Comparison of ENCODE assay signal across 20 cellular contexts in genomic region chr17:67113481-67113880, GRCh38.
A peak's percentile ranks its signal among the peaks of the same experiment; 100 is the strongest.
DNase-seq lines count a peak whose midpoint lies in the region; ATAC-seq, FAIRE-seq and TF ChIP-seq lines count a peak whose summit lies in the region.
"Had no signal": no experiment of that assay in that cellular context is flagged by ENCODE, and none has a peak within 500 bp of the region (broad histone marks: within the 10 kb centered on the region; RNA-seq: fewer than 3 reads in every experiment).

No MANE protein-coding gene starts in this region.

- no peak overlapping the region for H3K4me3 Mint-ChIP-seq in activated T-cell treated with anti-CD3 and anti-CD28 coated beads, Interleukin-2, amount 50 U/mL, for 24 hours
- H3K4me3 Mint-ChIP-seq in activated T-cell treated with anti-CD3 and anti-CD28 coated beads, Interleukin-2, amount 50 U/mL, for 72 hours: no peak overlapping the region
- H3K4me3 Mint-ChIP-seq in activated CD4-positive, alpha-beta T cell treated with anti-CD3 and anti-CD28 coated beads, Interleukin-2, amount 10 ng/mL, durations not matched to agents 24 days and 14 days: no peak overlapping the region
- H3K4me3 Mint-ChIP-seq: B cell; CD4-positive, alpha-beta T cell; CD8-positive, alpha-beta T cell had no signal

- DNase-seq in activated T-cell treated with anti-CD3 and anti-CD28 coated beads, Interleukin-2, amount 50 U/mL, for 24 hours: no peak
- no peak for DNase-seq in activated T-cell treated with anti-CD3 and anti-CD28 coated beads, Interleukin-2, amount 50 U/mL, for 72 hours
- DNase-seq in epithelial cell of proximal tubule (ENCODE audit: low read depth): peak; percentile 61
- DNase-seq in urothelium cell line (ENCODE audit: low spot score): no peak
- DNase-seq in activated CD4-positive, alpha-beta T cell treated with anti-CD3 and anti-CD28 coated beads, Interleukin-2, amount 10 ng/mL, durations not matched to agents 24 days and 14 days: no peak
- DNase-seq in middle frontal gyrus (ENCODE audit: extremely low spot score, low spot score): no peak
- DNase-seq: AML-193; Caco-2; Calu3; CD4-positive, alpha-beta T cell; CD8-positive, alpha-beta T cell; DMS79 treated with DMSO at 0.1 percent for 48 hours; GF-D8 had no signal

- H3K36me3 Mint-ChIP-seq in activated T-cell treated with anti-CD3 and anti-CD28 coated beads, Interleukin-2, amount 50 U/mL, for 24 hours (ENCODE audit: low read depth): peaks cover 94% of the 10 kb centered on the region
- H3K36me3 Mint-ChIP-seq in activated T-cell treated with anti-CD3 and anti-CD28 coated beads, Interleukin-2, amount 50 U/mL, for 72 hours (ENCODE audit: insufficient read depth in 2 of 2): peaks cover 15 to 54% of the 10 kb centered on the region in 2 donors
- H3K36me3 Mint-ChIP-seq in activated CD4-positive, alpha-beta T cell treated with anti-CD3 and anti-CD28 coated beads, Interleukin-2, amount 10 ng/mL, durations not matched to agents 24 days and 14 days (ENCODE audit: low read depth): peaks cover 77% of the 10 kb centered on the region

- peaks cover 7% of the 10 kb centered on the region for H3K9me3 Mint-ChIP-seq in activated T-cell treated with anti-CD3 and anti-CD28 coated beads, Interleukin-2, amount 50 U/mL, for 24 hours
- peaks cover 3 to 5% of the 10 kb centered on the region in 2 donors for H3K9me3 Mint-ChIP-seq in activated T-cell treated with anti-CD3 and anti-CD28 coated beads, Interleukin-2, amount 50 U/mL, for 72 hours
- H3K9me3 Mint-ChIP-seq in activated CD4-positive, alpha-beta T cell treated with anti-CD3 and anti-CD28 coated beads, Interleukin-2, amount 10 ng/mL, durations not matched to agents 24 days and 14 days: peaks cover 9% of the 10 kb centered on the region

- H3K4me1 Mint-ChIP-seq in activated T-cell treated with anti-CD3 and anti-CD28 coated beads, Interleukin-2, amount 50 U/mL, for 24 hours (ENCODE audit: low read depth): peaks cover 8% of the 10 kb centered on the region
- H3K4me1 Mint-ChIP-seq in activated T-cell treated with anti-CD3 and anti-CD28 coated beads, Interleukin-2, amount 50 U/mL, for 72 hours (ENCODE audit: low read depth): peaks cover 11% of the 10 kb centered on the region
- H3K4me1 Mint-ChIP-seq in activated CD4-positive, alpha-beta T cell treated with anti-CD3 and anti-CD28 coated beads, Interleukin-2, amount 10 ng/mL, durations not matched to agents 24 days and 14 days: peaks cover 4% of the 10 kb centered on the region
- H3K4me1 Mint-ChIP-seq: B cell had no signal

- ATAC-seq in activated T-cell treated with anti-CD3 and anti-CD28 coated beads, Interleukin-2, amount 50 U/mL, for 72 hours (replicated peaks in 1 of 2): no peak
- ATAC-seq: A549; CD8-positive, alpha-beta T cell had no signal

- no peaks in the 10 kb centered on the region for H3K27me3 Mint-ChIP-seq in activated T-cell treated with anti-CD3 and anti-CD28 coated beads, Interleukin-2, amount 50 U/mL, for 24 hours
- no peaks in the 10 kb centered on the region for H3K27me3 Mint-ChIP-seq in activated T-cell treated with anti-CD3 and anti-CD28 coated beads, Interleukin-2, amount 50 U/mL, for 72 hours (ENCODE audit: low read depth)
- no peaks in the 10 kb centered on the region for H3K27me3 Mint-ChIP-seq in activated CD4-positive, alpha-beta T cell treated with anti-CD3 and anti-CD28 coated beads, Interleukin-2, amount 10 ng/mL, durations not matched to agents 24 days and 14 days
- H3K27me3 Mint-ChIP-seq: B cell; CD4-positive, alpha-beta T cell had no signal

- intact Hi-C loops in activated CD4-positive, alpha-beta T cell treated with anti-CD3 and anti-CD28 coated beads, Interleukin-2, amount 10 ng/mL, durations not matched to agents 24 days and 14 days (cut with micrococcal nuclease): no loop called here

- FAIRE-seq in urothelium cell line (lab: Jason Lieb, UNC): peak; percentile 53
- FAIRE-seq: D721Med, G401.6, GM12891, GM19239 had no signal

- no peak for TF ChIP-seq CTCF in epithelial cell of proximal tubule (conservative IDR thresholded peaks at IDR 0.05; ENCODE audit: low read depth, low read length)

- peak overlapping the region; percentile 23 for H3K27ac Mint-ChIP-seq in activated T-cell treated with anti-CD3 and anti-CD28 coated beads, Interleukin-2, amount 50 U/mL, for 24 hours
- H3K27ac Mint-ChIP-seq in activated T-cell treated with anti-CD3 and anti-CD28 coated beads, Interleukin-2, amount 50 U/mL, for 72 hours: no peak overlapping the region
- H3K27ac Mint-ChIP-seq in activated CD4-positive, alpha-beta T cell treated with anti-CD3 and anti-CD28 coated beads, Interleukin-2, amount 10 ng/mL, durations not matched to agents 24 days and 14 days: no peak overlapping the region
- H3K27ac Mint-ChIP-seq: B cell; CD4-positive, alpha-beta T cell; CD8-positive, alpha-beta T cell had no signal

- no peak overlapping the region for H3K4me3 ChIP-seq in epithelial cell of proximal tubule (ENCODE audit: low read depth, low read length)
- H3K4me3 ChIP-seq: A549; BLaER1 treated with 17β-estradiol and CSF1 and Interleukin-3, amounts not matched to agents 10 nM and 100 nM had no signal
